ENCODE assay signal across 9 cellular contexts in the genomic region with DNA sequence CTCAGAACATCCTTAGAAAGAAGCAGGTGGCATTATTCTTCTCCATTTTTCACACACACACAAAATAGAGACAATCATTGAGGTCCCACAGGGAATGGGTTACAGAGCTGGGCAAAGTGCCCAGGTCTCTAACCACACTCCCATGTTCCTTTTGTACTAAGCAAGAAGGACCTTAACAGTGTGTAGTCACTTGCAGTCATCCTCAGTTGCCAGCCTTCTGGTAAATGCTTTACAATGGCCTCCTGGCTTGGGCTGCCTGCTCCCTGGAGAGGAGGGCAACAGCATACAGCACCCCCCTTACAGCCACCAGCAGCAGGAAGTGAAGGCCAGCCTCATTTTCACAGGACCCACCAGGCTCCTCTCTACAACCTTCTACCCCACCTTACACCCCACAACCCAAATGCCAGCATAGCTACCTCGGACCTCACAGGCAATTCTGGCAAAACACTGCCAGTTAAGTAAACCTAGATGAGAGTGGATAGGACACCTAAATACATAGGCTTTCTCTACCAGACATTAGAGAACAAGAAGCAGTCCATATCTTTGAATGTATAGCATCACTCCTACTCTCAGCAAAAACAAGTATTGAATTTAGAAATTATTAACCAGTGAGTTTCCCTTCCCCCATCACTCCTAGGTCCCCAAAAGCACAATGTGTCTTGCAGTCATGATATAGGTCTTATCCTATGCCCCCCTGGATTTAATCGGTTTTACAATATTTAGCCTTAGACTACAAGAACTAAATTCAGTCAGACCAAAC.
DNase-seq lines count a peak whose midpoint lies in the region; ATAC-seq, FAIRE-seq and TF ChIP-seq lines count a peak whose summit lies in the region.
"Had no signal": no experiment of that assay in that cellular context is flagged by ENCODE, and none has a peak within 500 bp of the region (broad histone marks: within the 10 kb centered on the region; RNA-seq: fewer than 3 reads in every experiment).

No MANE protein-coding gene starts in this region.

- H3K4me1 ChIP-seq in breast epithelium (no peaks in the 10 kb centered on the region), KMS-11 (ENCODE audit: low read depth, poor library complexity, severe bottlenecking) (peaks cover 26% of the 10 kb centered on the region), K562 (replicated peaks in 1 of 2; ENCODE audit: control insufficient read depth in 2 of 2, insufficient read depth in 2 of 2, low read length in 2 of 2) (peaks cover 0 to 24% of the 10 kb centered on the region in 2 experiments; a peak in 3 of 5 replicates), tibial nerve (peaks cover 0 to 42% (median 6%) of the 10 kb centered on the region in 4 donors)

- no peaks in the 10 kb centered on the region for H3K9me3 Mint-ChIP-seq in MCF 10A (ENCODE audit: unreplicated experiment)
- H3K9me3 Mint-ChIP-seq in stimulated activated memory B cell treated with anti-CD40 and anti-IgM and Interleukin-4, amounts not matched to agents 10 μg/mL and 1 μg/mL and 100 μg/mL, for 72 hours, result no peaks in the 10 kb centered on the region
- H3K9me3 Mint-ChIP-seq: activated B cell treated with CpG ODN at 0.5 μM for 24 hours had no signal

- H3K9me1 ChIP-seq in K562 (ENCODE audit: control insufficient read depth, insufficient read depth, low read length), result no peaks in the 10 kb centered on the region

- H3K9me3 ChIP-seq in breast epithelium (no peaks in the 10 kb centered on the region), K562 (replicated peaks; ENCODE audit: control insufficient read depth, insufficient read depth, low read depth, low read length) (no peaks in the 10 kb centered on the region), tibial nerve (no peaks in the 10 kb centered on the region)

- peaks cover 14% of the 10 kb centered on the region for H3K36me3 Mint-ChIP-seq in MCF 10A (ENCODE audit: insufficient read depth, unreplicated experiment)
- peaks cover 37% of the 10 kb centered on the region for H3K36me3 Mint-ChIP-seq in stimulated activated memory B cell treated with anti-CD40 and anti-IgM and Interleukin-4, amounts not matched to agents 10 μg/mL and 1 μg/mL and 100 μg/mL, for 72 hours

- BruUV-seq in MCF 10A (replicated peaks; lab: Mats Ljungman, UMichigan), result no TSS peak
- BruUV-seq in K562 (replicated peaks; lab: Mats Ljungman, UMichigan), result no TSS peak

- H3K27ac ChIP-seq in breast epithelium, result no peak overlapping the region
- peak overlapping the region; percentile 43; the same call in 1 of the 2 replicates for H3K27ac ChIP-seq in KMS-11
- peak overlapping the region; percentile 82; the same call in 2 of the 3 replicates for H3K27ac ChIP-seq in K562 (ENCODE audit: extremely low read depth, low read depth, low read length)
- H3K27ac ChIP-seq in tibial nerve, result no peak overlapping the region

- H3K9ac ChIP-seq in KMS-11, result no peak overlapping the region
- peak overlapping the region; percentile 61 to 68; a peak in 2 of 4 replicates for H3K9ac ChIP-seq in K562 (ENCODE audit: insufficient read depth in 1 of 2, low read depth in 2 of 2, low read length in 2 of 2)

- peaks cover 27% of the 10 kb centered on the region for H3K4me1 Mint-ChIP-seq in MCF 10A (ENCODE audit: insufficient read depth, unreplicated experiment)
- H3K4me1 Mint-ChIP-seq in stimulated activated memory B cell treated with anti-CD40 and anti-IgM and Interleukin-4, amounts not matched to agents 10 μg/mL and 1 μg/mL and 100 μg/mL, for 72 hours, result peaks cover 38% of the 10 kb centered on the region

- in situ Hi-C loops in K562 (cut with MboI), result no loop called here

- CTCF ChIA-PET in MCF 10A (lab: Yijun Ruan, JAX) (interaction anchor here (0.7 kb wide), 1 partner anchor 9 kb away, joined by 3 read pairs; no protein-coding TSS in a partner anchor), K562 (lab: Yijun Ruan, JAX; ENCODE audit: low intra/inter-chr PET ratio) (no interaction called here)

- 70% methylated on average over 2 of the region's 2 CpGs for WGBS in K562 (ENCODE audit: insufficient coverage, low coverage, missing lambda C conversion rate)
- WGBS in tibial nerve, 2 donors, result 84 to 87% methylated on average over 2 of the region's 2 CpGs

- no peak overlapping the region for H2AFZ ChIP-seq in KMS-11 (ENCODE audit: low read depth)
- H2AFZ ChIP-seq in K562 (ENCODE audit: low read depth, low read length), result no peak overlapping the region

- 0 out of 2 replicates have a peak, but pooled peaks cover 12% of the 10 kb centered on the region for H4K20me1 ChIP-seq in KMS-11 (ENCODE audit: insufficient read depth)
- H4K20me1 ChIP-seq in K562 (replicated peaks; ENCODE audit: control insufficient read depth, insufficient read depth, low read length), result no peaks in the 10 kb centered on the region

- H3K79me2 ChIP-seq in KMS-11 (ENCODE audit: insufficient read depth, low read depth) (no peaks in the 10 kb centered on the region; the same call in 1 of the 2 replicates), K562 (ENCODE audit: control insufficient read depth, insufficient read depth, low read length) (peaks cover 79% of the 10 kb centered on the region)

- TF ChIP-seq POLR2A in breast epithelium (IDR thresholded peaks at IDR 0.05) (no peak), K562 (conservative IDR thresholded peaks at IDR 0.05) (no peak), tibial nerve (IDR thresholded peaks at IDR 0.05) (no peak)

- H3K4me2 ChIP-seq in KMS-11 (peak overlapping the region; percentile 42), K562 (ENCODE audit: insufficient read depth, low read length) (peak overlapping the region; percentile 29; the same call in 1 of the 2 replicates)

- no peak overlapping the region for H3K4me3 ChIP-seq in breast epithelium
- no peak overlapping the region for H3K4me3 ChIP-seq in KMS-11 (IDR thresholded peaks at IDR 0.05; ENCODE audit: insufficient read depth, low read depth, low read length)
- no peak overlapping the region for H3K4me3 ChIP-seq in K562
- H3K4me3 ChIP-seq in tibial nerve, result no peak overlapping the region

- H3K27ac Mint-ChIP-seq in MCF 10A (ENCODE audit: low read depth, unreplicated experiment), result no peak overlapping the region
- peak overlapping the region; percentile 57 for H3K27ac Mint-ChIP-seq in stimulated activated memory B cell treated with anti-CD40 and anti-IgM and Interleukin-4, amounts not matched to agents 10 μg/mL and 1 μg/mL and 100 μg/mL, for 72 hours
- H3K27ac Mint-ChIP-seq: activated B cell treated with CpG ODN at 0.5 μM for 24 hours had no signal

- TF ChIP-seq CTCF in MCF 10A (IDR thresholded peaks at IDR 0.05; ENCODE audit: unreplicated experiment) (no peak), breast epithelium (IDR thresholded peaks at IDR 0.05) (no peak), KMS-11 (conservative IDR thresholded peaks at IDR 0.05; ENCODE audit: low read depth, low read length) (no peak), K562 (IDR thresholded peaks at IDR 0.05 in 2 of 3, conservative IDR thresholded peaks at IDR 0.05 in 1 of 3; ENCODE audit: insufficient read depth in 2 of 3, low read depth in 1 of 3, low read length in 3 of 3) (no peak), tibial nerve (IDR thresholded peaks at IDR 0.05) (no peak)

- TF ChIP-seq EP300 in K562 (IDR thresholded peaks at IDR 0.05; ENCODE audit: low read length) (no peak), tibial nerve (IDR thresholded peaks at IDR 0.05) (no peak)

- H3K27me3 ChIP-seq in breast epithelium (no peaks in the 10 kb centered on the region), KMS-11 (ENCODE audit: insufficient read depth, low read depth) (no peaks in the 10 kb centered on the region), K562 (ENCODE audit: control insufficient read depth in 2 of 2, insufficient read depth in 2 of 2, low read length in 2 of 2) (no peaks in the 10 kb centered on the region), tibial nerve (no peaks in the 10 kb centered on the region)

- TF ChIP-seq RAD21 in K562 (CRISPR knock-in tag; conservative IDR thresholded peaks at IDR 0.05 in 1 of 2, IDR thresholded peaks at IDR 0.05 in 1 of 2), result no peak

- POLR2A ChIA-PET in MCF 10A (lab: Yijun Ruan, JAX) (interaction anchor here (0.7 to 2.4 kb wide), 4 partner anchors 17 to 244 kb away, joined by 3 to 14 read pairs (median 4); partner anchors contain the start of gene PPP2R5E), K562 (lab: Yijun Ruan, JAX) (interaction anchor here (0.7 to 1.3 kb wide), 2 partner anchors 13 to 22 kb away, joined by 3 to 4 read pairs; no protein-coding TSS in a partner anchor)

- FAIRE-seq in K562 (lab: Jason Lieb, UNC), result no peak

- DNase-seq in MCF 10A (ENCODE audit: unreplicated experiment) (peak; percentile 62), breast epithelium (ENCODE audit: low spot score in 2 of 2) (no peak), K562 (ENCODE audit: extremely low read depth in 1 of 4, low spot score in 3 of 4) (peak in 1 of 4 experiments; percentile 26), cortex of kidney (lab: John Stamatoyannopoulos, UW) (no peak), tibial nerve (ENCODE audit: low spot score in 2 of 2) (no peak)
- DNase-seq: activated B cell treated with CpG ODN at 0.5 μM for 24 hours had no signal

- intact Hi-C loops in MCF 10A (cut with micrococcal nuclease), result no loop called here
- intact Hi-C loops in breast epithelium (cut with DNase I; ENCODE audit: low total_unique reads), result loop anchor here (10.0 kb wide), 1 partner anchor 1950 kb away; no protein-coding TSS in a partner anchor
- intact Hi-C loops in K562 (cut with micrococcal nuclease), result no loop called here

- no peak overlapping the region for H3K4me3 Mint-ChIP-seq in MCF 10A (ENCODE audit: unreplicated experiment)
- no peak overlapping the region for H3K4me3 Mint-ChIP-seq in stimulated activated memory B cell treated with anti-CD40 and anti-IgM and Interleukin-4, amounts not matched to agents 10 μg/mL and 1 μg/mL and 100 μg/mL, for 72 hours
- H3K4me3 Mint-ChIP-seq: activated B cell treated with CpG ODN at 0.5 μM for 24 hours had no signal

- no peaks in the 10 kb centered on the region for H3K36me3 ChIP-seq in breast epithelium
- no peaks in the 10 kb centered on the region for H3K36me3 ChIP-seq in KMS-11 (ENCODE audit: insufficient read depth)
- peaks cover 10% of the 10 kb centered on the region; the same call in 2 of the 3 replicates for H3K36me3 ChIP-seq in K562 (ENCODE audit: control insufficient read depth, insufficient read depth, low read length)
- no peaks in the 10 kb centered on the region for H3K36me3 ChIP-seq in tibial nerve

- peak; percentile 55 for ATAC-seq in K562
- no peak for ATAC-seq in stimulated activated memory B cell treated with anti-CD40 and anti-IgM and Interleukin-4, amounts not matched to agents 10 μg/mL and 1 μg/mL and 100 μg/mL, for 72 hours
- ATAC-seq in GM18873 (IDR thresholded peaks at IDR 0.05; ENCODE audit: low FRiP score, unreplicated experiment), result no peak

- H3K27me3 Mint-ChIP-seq in MCF 10A (ENCODE audit: insufficient read depth, unreplicated experiment), result no peaks in the 10 kb centered on the region
- no peaks in the 10 kb centered on the region for H3K27me3 Mint-ChIP-seq in stimulated activated memory B cell treated with anti-CD40 and anti-IgM and Interleukin-4, amounts not matched to agents 10 μg/mL and 1 μg/mL and 100 μg/mL, for 72 hours
- H3K27me3 Mint-ChIP-seq: activated B cell treated with CpG ODN at 0.5 μM for 24 hours had no signal

Comparison
In these comparisons a context has a peak if more than half of its experiments do, and no peak if none do; other contexts are left out.
1. H3K27ac ChIP-seq: peak in KMS-11 (single experiment) and K562 (single experiment); none in breast epithelium (0 of 2) and tibial nerve (0 of 4).